ENCODE assay signal across 17 cellular contexts in the genomic region with DNA sequence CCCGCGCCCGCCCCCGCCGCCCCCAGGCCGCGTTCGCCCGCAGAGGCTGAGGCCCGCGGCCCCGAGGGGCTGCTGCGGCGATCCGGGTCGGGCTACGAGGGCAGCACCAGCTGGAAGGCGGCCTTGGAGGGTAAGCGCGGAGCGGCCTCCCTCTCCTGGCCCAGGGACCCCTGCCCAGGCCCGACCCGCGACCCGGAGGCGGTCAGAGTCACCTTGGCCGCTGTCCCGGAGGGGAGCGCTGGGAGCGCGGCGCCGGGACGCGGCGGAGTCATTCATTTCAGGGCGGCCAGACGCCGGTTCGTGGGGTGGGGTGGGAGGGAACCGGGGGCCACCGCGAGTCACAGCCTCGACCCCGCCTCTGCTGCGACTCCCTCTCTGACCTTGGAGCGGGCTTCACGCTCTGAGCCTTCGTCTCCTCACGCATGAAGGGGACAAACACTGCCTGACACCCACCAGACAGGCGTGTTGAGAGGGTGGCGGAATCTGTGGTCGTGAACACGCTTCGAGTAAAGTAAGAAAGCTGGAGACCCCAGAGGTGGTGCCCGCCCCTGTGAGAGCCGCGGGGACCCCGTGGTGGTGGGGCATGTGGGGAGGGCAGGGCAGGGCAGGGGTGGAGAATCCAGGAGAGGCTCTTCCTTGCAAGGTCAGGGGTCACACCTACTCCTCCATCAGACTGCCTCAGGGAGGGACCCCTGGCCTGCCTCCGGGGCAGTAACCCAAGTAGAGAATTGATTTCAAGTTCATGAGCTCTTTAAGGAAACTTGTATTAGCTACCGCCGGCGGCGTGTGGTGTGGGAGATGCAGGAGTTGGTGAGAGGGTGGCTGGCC. TPM values are rescaled to one million over a fixed set of nuclear protein-coding genes. Genes with fewer than 3 reads are reported as not detected.
DNase-seq lines count a peak whose midpoint lies in the region; FAIRE-seq and TF ChIP-seq lines count a peak whose summit lies in the region.
"Had no signal": no experiment of that assay in that cellular context is flagged by ENCODE, and none has a peak within 500 bp of the region (broad histone marks: within the 10 kb centered on the region; RNA-seq: fewer than 3 reads in every experiment).

No MANE protein-coding gene starts in this region.

- TF ChIP-seq CTCF in endodermal cell (conservative IDR thresholded peaks at IDR 0.05) (no peak), nephron (IDR thresholded peaks at IDR 0.05; ENCODE audit: unreplicated experiment in 3 of 3) (no peak)

- H3K27me3 ChIP-seq in NT2/D1 (ENCODE audit: insufficient read depth, insufficient read length): peaks cover 44% of the 10 kb centered on the region
- peaks cover 65% of the 10 kb centered on the region for H3K27me3 ChIP-seq in endodermal cell (ENCODE audit: control insufficient read depth, insufficient read depth, low read length, poor library complexity, severe bottlenecking)
- H3K27me3 ChIP-seq in thymus (ENCODE audit: control insufficient read depth, insufficient read depth): peaks cover 29% of the 10 kb centered on the region

- H3K9me3 Mint-ChIP-seq in endodermal cell (peaks cover 9% of the 10 kb centered on the region), nephron (peaks cover 5% of the 10 kb centered on the region)

- H3K4me1 ChIP-seq in NT2/D1 (ENCODE audit: insufficient read depth, insufficient read length): peaks cover 2% of the 10 kb centered on the region
- H3K4me1 ChIP-seq in endodermal cell (ENCODE audit: control insufficient read depth, insufficient read depth, low read length): peaks cover 2% of the 10 kb centered on the region
- H3K4me1 ChIP-seq in thymus (ENCODE audit: control insufficient read depth, insufficient read depth, low read length): no peaks in the 10 kb centered on the region
- H3K4me1 ChIP-seq: colonic mucosa had no signal

- H3K4me3 Mint-ChIP-seq in endodermal cell: peak overlapping the region; percentile 44
- H3K4me3 Mint-ChIP-seq in nephron: peak overlapping the region; percentile 55 to 66 (median 55)

- H3K9me3 ChIP-seq in NT2/D1 (ENCODE audit: insufficient read depth, low read length) (no peaks in the 10 kb centered on the region), endodermal cell (ENCODE audit: control insufficient read depth, low read length) (no peaks in the 10 kb centered on the region), thymus (ENCODE audit: control insufficient read depth) (no peaks in the 10 kb centered on the region)
- H3K9me3 ChIP-seq: colonic mucosa, sigmoid colon had no signal

- WGBS in endodermal cell (ENCODE audit: insufficient coverage in 1 of 2, insufficient read length in 1 of 2), 2 experiments: 34 to 82% methylated on average over 8 to 64 of the region's 64 CpGs
- 33% methylated on average over 64 of the region's 64 CpGs for WGBS in thymus

- FAIRE-seq in RCC 7860 (lab: Jason Lieb, UNC): no peak
- FAIRE-seq: frontal cortex, islet of Langerhans had no signal

- H3K9ac ChIP-seq in NT2/D1 (ENCODE audit: insufficient read length, low read depth) (peak overlapping the region; percentile 32), endodermal cell (ENCODE audit: extremely low read depth, low read length, poor library complexity, severe bottlenecking) (no peak overlapping the region)
- H3K9ac ChIP-seq: BLaER1 treated with 17β-estradiol and CSF1 and Interleukin-3, amounts not matched to agents 10 nM and 100 nM had no signal

- H3K27ac ChIP-seq in endodermal cell (ENCODE audit: low read depth, low read length) (no peak overlapping the region), thymus (ENCODE audit: low read depth) (no peak overlapping the region)
- H3K27ac ChIP-seq: BLaER1 treated with 17β-estradiol and CSF1 and Interleukin-3, amounts not matched to agents 10 nM and 100 nM; colonic mucosa; sigmoid colon; SK-N-MC had no signal

- H3K36me3 Mint-ChIP-seq in endodermal cell (ENCODE audit: low read depth): no peaks in the 10 kb centered on the region
- H3K36me3 Mint-ChIP-seq in nephron (ENCODE audit: low read depth): no peaks in the 10 kb centered on the region

- H3K4me3 ChIP-seq in NT2/D1 (ENCODE audit: insufficient read length, low read depth) (peak overlapping the region; percentile 32), endodermal cell (ENCODE audit: low read length) (no peak overlapping the region), thymus (ENCODE audit: low read length) (peak overlapping the region; percentile 35)
- H3K4me3 ChIP-seq: colonic mucosa had no signal

- H3K36me3 ChIP-seq in NT2/D1 (ENCODE audit: insufficient read depth, insufficient read length, low read length): no peaks in the 10 kb centered on the region
- H3K36me3 ChIP-seq in endodermal cell (ENCODE audit: control insufficient read depth, insufficient read depth, low read length): no peaks in the 10 kb centered on the region
- H3K36me3 ChIP-seq in thymus (ENCODE audit: control insufficient read depth, insufficient read depth): no peaks in the 10 kb centered on the region
- H3K36me3 ChIP-seq: BLaER1 treated with 17β-estradiol and CSF1 and Interleukin-3, amounts not matched to agents 10 nM and 100 nM; colonic mucosa; sigmoid colon had no signal

- DNase-seq in NT2/D1 (ENCODE audit: low read depth, low spot score): no peak
- DNase-seq in endodermal cell: peak; percentile 76
- no peak for DNase-seq in AG08395 (ENCODE audit: low spot score)
- DNase-seq in RCC 7860 (ENCODE audit: low spot score): no peak
- DNase-seq in superior temporal gyrus (ENCODE audit: extremely low spot score): no peak
- DNase-seq: activated CD4-positive, alpha-beta T cell treated with anti-CD3 and anti-CD28 coated beads for 1 hour; activated gamma-delta T cell; colonic mucosa; NCI-H1417 treated with DMSO at 0.1 percent for 48 hours; sigmoid colon; T1000 had no signal

- H3K27me3 Mint-ChIP-seq in endodermal cell (ENCODE audit: insufficient read depth) (peaks cover 70% of the 10 kb centered on the region), nephron (ENCODE audit: low read depth) (peaks cover 64% of the 10 kb centered on the region)

- H3K27ac Mint-ChIP-seq in endodermal cell (no peak overlapping the region), nephron (no peak overlapping the region)

- H3K4me1 Mint-ChIP-seq in endodermal cell (no peaks in the 10 kb centered on the region), nephron (peaks cover 4% of the 10 kb centered on the region)

RNA-seq across cellular contexts. Expression of gene CLEC2L, which starts 0.7 kb away (rescaled TPM):
- 1 to 10 TPM; 1.2 to 1.5 TPM for total RNA-seq in endodermal cell
- 0.61 TPM for polyA plus RNA-seq in endodermal cell (2013, experiment 1 of 2)
- 0.41 TPM for polyA plus RNA-seq in endodermal cell (2013, experiment 2 of 2)
- polyA plus RNA-seq in thymus: 0.41 TPM
- total RNA-seq: colonic mucosa had no signal

RNA-seq across cellular contexts. Expression of gene KLRG2, which starts 40.7 kb away (rescaled TPM):
- total RNA-seq in endodermal cell: 1 to 10 TPM; 1.9 to 4.2 TPM
- polyA plus RNA-seq in endodermal cell (2013, experiment 1 of 2): 0.89 TPM
- polyA plus RNA-seq in endodermal cell (2013, experiment 2 of 2): 0.83 TPM
- polyA plus RNA-seq in thymus: 1.9 TPM
- total RNA-seq: frontal cortex had no signal
